ENCODE assay signal across 16 cellular contexts in genomic region chr14:99759546-99759925, GRCh38. TPM values are rescaled to one million over a fixed set of nuclear protein-coding genes. Genes with fewer than 3 reads are reported as not detected.
DNase-seq lines count a peak whose midpoint lies in the region; ATAC-seq, FAIRE-seq and TF ChIP-seq lines count a peak whose summit lies in the region.
"Had no signal": no experiment of that assay in that cellular context is flagged by ENCODE, and none has a peak within 500 bp of the region (broad histone marks: within the 10 kb centered on the region; RNA-seq: fewer than 3 reads in every experiment).

No MANE protein-coding gene starts in this region.

- BruUV-seq in endothelial cell of umbilical vein (replicated peaks; lab: Mats Ljungman, UMichigan), result no TSS peak

- H3K9me3 ChIP-seq in A549, result no peaks in the 10 kb centered on the region
- no peaks in the 10 kb centered on the region for H3K9me3 ChIP-seq in endothelial cell of umbilical vein (replicated peaks; ENCODE audit: control insufficient read depth, insufficient read depth, low read length)
- no peaks in the 10 kb centered on the region for H3K9me3 ChIP-seq in testis

- CTCF ChIA-PET in A549 (lab: Yijun Ruan, JAX), result interaction anchor here (0.6 to 20.7 kb wide), 5 partner anchors 14 to 480 kb away, joined by 3 to 263 read pairs (median 5); no protein-coding TSS in a partner anchor
- CTCF ChIA-PET in endothelial cell of umbilical vein (lab: Charles Lee), result interaction anchor here (0.9 to 4.1 kb wide), 4 partner anchors 17 to 33 kb away, joined by 3 to 25 read pairs (median 6); partner anchors contain the start of gene EML1

- no peak for TF ChIP-seq RAD21 in A549 (conservative IDR thresholded peaks at IDR 0.05 in 1 of 2, IDR thresholded peaks at IDR 0.05 in 1 of 2)

- H3K36me3 ChIP-seq in endothelial cell of umbilical vein (ENCODE audit: control insufficient read depth in 2 of 2, extremely low read depth in 1 of 2, insufficient read depth in 2 of 2, low read length in 2 of 2) (no peaks in the 10 kb centered on the region), mesendoderm (ENCODE audit: control insufficient read depth, insufficient read depth, low read length) (no peaks in the 10 kb centered on the region), testis (ENCODE audit: low read depth, missing control alignments) (no peaks in the 10 kb centered on the region)

- H3K4me1 ChIP-seq in A549, result peaks cover 52% of the 10 kb centered on the region
- peaks cover 48% of the 10 kb centered on the region for H3K4me1 ChIP-seq in endothelial cell of umbilical vein (ENCODE audit: control insufficient read depth, extremely low read depth, insufficient read depth, low read length)
- no peaks in the 10 kb centered on the region for H3K4me1 ChIP-seq in mesendoderm (ENCODE audit: control insufficient read depth, low read depth, low read length)
- H3K4me1 ChIP-seq in testis, result peaks cover 14% of the 10 kb centered on the region

- H4K20me1 ChIP-seq in endothelial cell of umbilical vein (replicated peaks; ENCODE audit: control insufficient read depth, extremely low read depth, insufficient read depth, low read length), result no peaks in the 10 kb centered on the region

- dilution Hi-C loops in endothelial cell of umbilical vein (cut with MboI; ENCODE audit: extremely low pct_ligation_motif_present, low sequenced_read_pairs), result no loop called here

- H2AFZ ChIP-seq in endothelial cell of umbilical vein (ENCODE audit: low read depth, low read length), result no peak overlapping the region

- no peak overlapping the region for H3K18ac ChIP-seq in mesendoderm (ENCODE audit: low read length)

- TF ChIP-seq POLR2A in A549 (IDR thresholded peaks at IDR 0.05; ENCODE audit: low read length) (no peak), endothelial cell of umbilical vein (IDR thresholded peaks at IDR 0.05; ENCODE audit: low read depth, low read length) (no peak), testis (IDR thresholded peaks at IDR 0.05) (no peak)

- H2BK5ac ChIP-seq in mesendoderm (ENCODE audit: low read length), result no peak overlapping the region

- POLR2A ChIA-PET in A549 (lab: Yijun Ruan, JAX) (no interaction called here), endothelial cell of umbilical vein (lab: Charles Lee) (no interaction called here)

- H3K9ac ChIP-seq in endothelial cell of umbilical vein (replicated peaks; ENCODE audit: extremely low read depth, insufficient read depth, low read length) (no peak overlapping the region), mesendoderm (ENCODE audit: low read length) (no peak overlapping the region)

- H3K79me1 ChIP-seq in mesendoderm (ENCODE audit: low read length), result no peaks in the 10 kb centered on the region

- FAIRE-seq in A549 (lab: Jason Lieb, UNC) (no peak), endothelial cell of umbilical vein (lab: Jason Lieb, UNC) (peak; percentile 18)

- H3K27me3 ChIP-seq in endothelial cell of umbilical vein (ENCODE audit: control insufficient read depth in 2 of 2, insufficient read depth in 2 of 2, low read length in 2 of 2), result no peaks in the 10 kb centered on the region
- no peaks in the 10 kb centered on the region for H3K27me3 ChIP-seq in mesendoderm (ENCODE audit: insufficient read depth, low read length, poor library complexity)
- H3K27me3 ChIP-seq in testis, result no peaks in the 10 kb centered on the region

- no peak overlapping the region for H3K56ac ChIP-seq in mesendoderm (ENCODE audit: low read length)

- H3K4me2 ChIP-seq in A549, result no peak overlapping the region
- H3K4me2 ChIP-seq in endothelial cell of umbilical vein (ENCODE audit: insufficient read depth, low read length), result no peak overlapping the region
- no peak overlapping the region for H3K4me2 ChIP-seq in mesendoderm (ENCODE audit: low read length)

- H3K9me1 ChIP-seq in endothelial cell of umbilical vein (replicated peaks; ENCODE audit: control insufficient read depth, extremely low read depth, insufficient read depth, low read length), result no peaks in the 10 kb centered on the region

- WGBS in A549 (ENCODE audit: missing lambda C conversion rate), result 96% methylated on average over 9 of the region's 9 CpGs
- WGBS in mesendoderm (ENCODE audit: extremely low coverage, insufficient coverage, low lambda C conversion rate), result no CpG with 5 or more reads among the region's 9 CpGs
- 83% methylated on average over 4 to 9 of the region's 9 CpGs for WGBS in testis, 2 donors

- no peak overlapping the region for H3K4ac ChIP-seq in mesendoderm (ENCODE audit: low read depth, low read length)

- H2BK15ac ChIP-seq in mesendoderm (replicated peaks; ENCODE audit: low read depth), result no peak overlapping the region

- intact Hi-C loops in endothelial cell of umbilical vein (cut with micrococcal nuclease), result loop anchor here (10.0 kb wide), 2 partner anchors 225 to 625 kb away; no protein-coding TSS in a partner anchor
- intact Hi-C loops in testis (cut with DNase I; ENCODE audit: low total_unique reads), result no loop called here

- no peak for TF ChIP-seq EP300 in A549 (IDR thresholded peaks at IDR 0.05)

- no peaks in the 10 kb centered on the region for H3K79me2 ChIP-seq in endothelial cell of umbilical vein (ENCODE audit: control insufficient read depth, insufficient read depth, low read length)
- H3K79me2 ChIP-seq in mesendoderm (ENCODE audit: control insufficient read depth, insufficient read depth, low read length), result no peaks in the 10 kb centered on the region

- no peak overlapping the region for H4K5ac ChIP-seq in mesendoderm (ENCODE audit: low read length)

- H4K8ac ChIP-seq in mesendoderm (ENCODE audit: low read depth, low read length), result no peak overlapping the region

- no peak overlapping the region for H3K4me3 ChIP-seq in A549
- H3K4me3 ChIP-seq in endothelial cell of umbilical vein (replicated peaks in 1 of 3; ENCODE audit: insufficient read depth in 1 of 3, low read depth in 1 of 3, low read length in 3 of 3), result no peak overlapping the region
- no peak overlapping the region for H3K4me3 ChIP-seq in mesendoderm (ENCODE audit: low read length)
- no peak overlapping the region for H3K4me3 ChIP-seq in testis

- no peak for ATAC-seq in A549
- peak; percentile 63 for ATAC-seq in HG03432 (IDR thresholded peaks at IDR 0.05; ENCODE audit: unreplicated experiment)
- ATAC-seq in HG02970 (IDR thresholded peaks at IDR 0.05; ENCODE audit: low FRiP score, unreplicated experiment), result no peak
- no peak for ATAC-seq in GM21515 (IDR thresholded peaks at IDR 0.05; ENCODE audit: unreplicated experiment)
- ATAC-seq: activated CD8-positive, alpha-beta T cell treated with anti-CD3 and anti-CD28 coated beads, Interleukin-2, amount 10 ng/mL, durations not matched to agents 7 days and 5 days; natural killer cell treated with Interleukin-12 subunit alpha and Interleukin-12 subunit beta and Interleukin-15 and Interleukin-18, amount 100 ng/mL, for 72 hours had no signal

- DNase-seq in A549 (ENCODE audit: low read depth in 1 of 2, low spot score in 1 of 2), result no peak
- peak; percentile 59 for DNase-seq in endothelial cell of umbilical vein (ENCODE audit: low read depth, low spot score)
- no peak for DNase-seq in mesendoderm
- no peak for DNase-seq in testis
- no peak for DNase-seq in SK-N-DZ (ENCODE audit: low spot score)
- DNase-seq: activated CD8-positive, alpha-beta T cell treated with anti-CD3 and anti-CD28 coated beads, Interleukin-2, amount 10 ng/mL, durations not matched to agents 7 days and 5 days; CD4-positive, CD25-positive, alpha-beta regulatory T cell; DMS153; H9; NCI-H2029; NCI-H446 treated with DMSO at 0.1 percent for 48 hours; SHP77 had no signal

- H2AK5ac ChIP-seq in mesendoderm (ENCODE audit: low read length), result no peak overlapping the region

- no peak for TF ChIP-seq CTCF in A549 (IDR thresholded peaks at IDR 0.05)
- TF ChIP-seq CTCF in endothelial cell of umbilical vein (IDR thresholded peaks at IDR 0.05; ENCODE audit: extremely low read depth in 1 of 2, insufficient read depth in 1 of 2, low read depth in 1 of 2, low read length in 2 of 2), result no peak
- no peak for TF ChIP-seq CTCF in testis (IDR thresholded peaks at IDR 0.05)

- H3K27ac ChIP-seq in A549 (peak overlapping the region; percentile 83 to 92; a peak in 5 of 6 replicates), endothelial cell of umbilical vein (ENCODE audit: insufficient read depth, low read depth, low read length) (no peak overlapping the region), mesendoderm (ENCODE audit: low read depth, low read length) (no peak overlapping the region), testis (no peak overlapping the region)

- H3K23ac ChIP-seq in mesendoderm (ENCODE audit: low read length), result peak overlapping the region; percentile 37

- H2BK120ac ChIP-seq in mesendoderm (ENCODE audit: low read depth, low read length), result no peak overlapping the region

TF ChIP-seq in A549, 52 proteins besides CTCF, POLR2A, EP300 and RAD21 (continues in another document):
- TF ChIP-seq GATA3 (IDR thresholded peaks at IDR 0.05; ENCODE audit: borderline replicate concordance), result no peak

TF ChIP-seq in endothelial cell of umbilical vein, 7 proteins besides CTCF, POLR2A, EP300 and RAD21 (continues in another document):
- no peak for TF ChIP-seq POLR2AphosphoS5 (IDR thresholded peaks at IDR 0.05; ENCODE audit: insufficient read depth, low read depth, low read length)
- no peak for TF ChIP-seq JUN (IDR thresholded peaks at IDR 0.05; ENCODE audit: borderline replicate concordance, insufficient read depth, insufficient read length, low read depth)
- no peak for TF ChIP-seq FOS (IDR thresholded peaks at IDR 0.05; ENCODE audit: borderline replicate concordance, insufficient read depth, low read length)

RNA-seq across cellular contexts. Expression of gene EML1, which starts 33.7 kb away (rescaled TPM):
- polyA plus RNA-seq in A549 (2011; rRNA removed) (30.8 and 37.7 TPM in 2 replicates), A549 (2017; fragmentation: RNase III; extraction: RNeasy Plus Mini Kit Qiagen cat#74134 plus additional on column Dnase treatment) (29.2 to 30.6 TPM (median 29.7 TPM) in 3 replicates), endothelial cell of umbilical vein (20.7 and 22.9 TPM in 2 replicates), testis (ENCODE audit: insufficient read depth, low read depth, low replicate concordance) (18.1 TPM)
- polyA plus RNA-seq in A549 (2012; cell fraction: cytosol; rRNA removed), result 21.3 and 27.9 TPM in 2 replicates
- polyA plus RNA-seq in A549 (2012; cell fraction: nucleus; rRNA removed), result 21.1 and 28.4 TPM in 2 replicates
- polyA minus RNA-seq in A549 (2011; rRNA and poly(A)+ RNA removed), result 94.4 and 118 TPM in 2 replicates
- total RNA-seq in endothelial cell of umbilical vein (33.0 and 47.8 TPM in 2 replicates), testis (10 to 100 TPM; 22.0 to 22.7 TPM)
- 20.7 and 26.3 TPM in 2 replicates for polyA plus RNA-seq in endothelial cell of umbilical vein (2011; cell fraction: cytosol; rRNA removed)
- polyA plus RNA-seq in endothelial cell of umbilical vein (2011; cell fraction: nucleus; rRNA removed), result 39.6 TPM in 2 replicates
- polyA plus RNA-seq in endothelial cell of umbilical vein (2012), result 27.4 and 29.7 TPM in 2 replicates
- polyA minus RNA-seq in endothelial cell of umbilical vein, result 102 and 113 TPM in 2 replicates
- 14.7 TPM for polyA minus RNA-seq in endothelial cell of umbilical vein (2011; cell fraction: cytosol; rRNA and poly(A)+ RNA removed)
- polyA minus RNA-seq in endothelial cell of umbilical vein (2011; cell fraction: nucleus; rRNA and poly(A)+ RNA removed), result 64.9 and 76.5 TPM in 2 replicates
- 4.8 TPM for polyA plus RNA-seq in mesendoderm (2013, experiment 1 of 2)
- polyA plus RNA-seq in mesendoderm (2013, experiment 2 of 2), result 5.6 TPM
- 15.2 and 15.4 TPM in 2 replicates for polyA plus RNA-seq in SK-N-DZ (2014; cell fraction: cytosol; rRNA removed)
- polyA plus RNA-seq in SK-N-DZ (2014; cell fraction: nucleus; rRNA removed), result 11.4 and 12.6 TPM in 2 replicates
- total RNA-seq: activated CD8-positive, alpha-beta T cell treated with anti-CD3 and anti-CD28 coated beads, Interleukin-2, amount 10 ng/mL, durations not matched to agents 7 days and 5 days; CD4-positive, CD25-positive, alpha-beta regulatory T cell had no signal
- polyA plus RNA-seq: CD4-positive, CD25-positive, alpha-beta regulatory T cell had no signal

Comparison
In these comparisons a context has a peak if more than half of its experiments do, and no peak if none do; other contexts are left out.
1. H3K27ac ChIP-seq: peak in A549 (2 of 2); none in endothelial cell of umbilical vein (single experiment), mesendoderm (single experiment) and testis (0 of 2).